8 cellular contexts compared by ENCODE assay signal in the genomic region with DNA sequence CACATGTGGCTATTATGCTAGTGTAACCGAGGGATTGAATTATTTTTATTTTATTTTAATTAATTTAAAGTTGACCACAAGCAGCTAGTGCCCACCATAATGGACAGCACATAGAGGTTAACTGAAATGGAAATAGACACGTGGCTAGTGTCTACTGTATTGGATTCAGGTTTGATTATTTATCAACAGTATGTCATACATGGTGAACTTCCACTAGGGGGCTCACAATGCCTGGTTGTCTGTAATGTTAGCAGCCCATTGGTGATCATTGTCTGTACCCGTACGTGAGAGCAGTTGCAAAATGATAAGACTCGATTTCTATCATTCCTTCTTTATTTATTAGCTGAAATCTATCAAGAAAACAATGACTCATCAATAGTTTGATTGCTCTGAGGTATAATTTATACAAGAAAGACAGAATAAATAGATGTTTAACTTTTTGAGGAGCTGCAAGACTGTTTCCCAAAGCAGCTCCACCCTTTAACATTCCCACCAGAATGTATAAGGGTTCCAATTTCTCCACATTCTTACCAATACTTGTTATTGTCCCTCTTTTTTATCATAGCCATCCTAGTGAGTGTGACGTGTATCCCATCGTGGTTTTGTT.
DNase-seq lines count a peak whose midpoint lies in the region; ATAC-seq and TF ChIP-seq lines count a peak whose summit lies in the region.

No MANE protein-coding gene starts in this region.

- H3K9me3 ChIP-seq in naive thymus-derived CD4-positive, alpha-beta T cell (ENCODE audit: control insufficient read depth in 2 of 3, low read length in 3 of 3), result no peaks in the 10 kb centered on the region

- DNase-seq in Caki2 (ENCODE audit: low read depth) (peak; percentile 16), GM19240 (ENCODE audit: insufficient read length, low spot score) (peak; percentile 65), NCI-H510A treated with DMSO at 0.1 percent for 48 hours (lab: John Stamatoyannopoulos, UW) (peak; percentile 93), type B pancreatic cell (ENCODE audit: extremely low spot score, unreplicated experiment) (no peak)
- DNase-seq in activated CD4-positive, alpha-beta T cell treated with anti-CD3 and anti-CD28 coated beads, Interleukin-2, amount 10 ng/mL, durations not matched to agents 24 days and 14 days, result peak; percentile 83
- DNase-seq in naive thymus-derived CD4-positive, alpha-beta T cell, result peak in 7 of 9 donors; percentile 22 to 64 (median 51)

- peaks cover 0 to 3% of the 10 kb centered on the region in 2 donors for H3K4me1 ChIP-seq in naive thymus-derived CD4-positive, alpha-beta T cell (ENCODE audit: control insufficient read depth in 2 of 2, insufficient read depth in 2 of 2, low read length in 2 of 2)

- intact Hi-C loops in activated CD4-positive, alpha-beta T cell treated with anti-CD3 and anti-CD28 coated beads, Interleukin-2, amount 10 ng/mL, durations not matched to agents 24 days and 14 days (cut with micrococcal nuclease), result loop anchor here (1.0 to 5.0 kb wide), 3 partner anchors 503 to 866 kb away; partner anchors contain the start of gene DLX2
- intact Hi-C loops in naive thymus-derived CD4-positive, alpha-beta T cell (cut with micrococcal nuclease), result loop anchor here (1.0 to 5.0 kb wide), 9 partner anchors 25 to 1111 kb away; partner anchors contain the start of genes DCAF17 (in 1 of the 2) and DLX2 (in 1 of the 2)

- TF ChIP-seq CTCF in type B pancreatic cell (conservative IDR thresholded peaks at IDR 0.05), result peak; percentile 90

- no peak overlapping the region for H3K4me3 Mint-ChIP-seq in activated CD4-positive, alpha-beta T cell treated with anti-CD3 and anti-CD28 coated beads, Interleukin-2, amount 10 ng/mL, durations not matched to agents 24 days and 14 days
- H3K4me3 Mint-ChIP-seq in naive thymus-derived CD4-positive, alpha-beta T cell, result no peak overlapping the region
- H3K4me3 Mint-ChIP-seq in type B pancreatic cell, result no peak overlapping the region

- no peaks in the 10 kb centered on the region for H3K27me3 ChIP-seq in naive thymus-derived CD4-positive, alpha-beta T cell (ENCODE audit: control insufficient read depth in 2 of 2, insufficient read depth in 2 of 2, low read length in 2 of 2)

- POLR2A ChIA-PET in naive thymus-derived CD4-positive, alpha-beta T cell (lab: Charles Lee), result no interaction called here

- H3K9me3 Mint-ChIP-seq in activated CD4-positive, alpha-beta T cell treated with anti-CD3 and anti-CD28 coated beads, Interleukin-2, amount 10 ng/mL, durations not matched to agents 24 days and 14 days, result no peaks in the 10 kb centered on the region
- H3K9me3 Mint-ChIP-seq in naive thymus-derived CD4-positive, alpha-beta T cell, result no peaks in the 10 kb centered on the region
- no peaks in the 10 kb centered on the region for H3K9me3 Mint-ChIP-seq in type B pancreatic cell

- H3K27ac Mint-ChIP-seq in activated CD4-positive, alpha-beta T cell treated with anti-CD3 and anti-CD28 coated beads, Interleukin-2, amount 10 ng/mL, durations not matched to agents 24 days and 14 days, result no peak overlapping the region
- no peak overlapping the region for H3K27ac Mint-ChIP-seq in naive thymus-derived CD4-positive, alpha-beta T cell
- no peak overlapping the region for H3K27ac Mint-ChIP-seq in type B pancreatic cell

- no peak overlapping the region for H3K4me3 ChIP-seq in naive thymus-derived CD4-positive, alpha-beta T cell (ENCODE audit: low read length)

- H3K36me3 Mint-ChIP-seq in activated CD4-positive, alpha-beta T cell treated with anti-CD3 and anti-CD28 coated beads, Interleukin-2, amount 10 ng/mL, durations not matched to agents 24 days and 14 days (ENCODE audit: low read depth), result no peaks in the 10 kb centered on the region
- H3K36me3 Mint-ChIP-seq in naive thymus-derived CD4-positive, alpha-beta T cell, result no peaks in the 10 kb centered on the region
- no peaks in the 10 kb centered on the region for H3K36me3 Mint-ChIP-seq in type B pancreatic cell

- no peaks in the 10 kb centered on the region for H3K36me3 ChIP-seq in naive thymus-derived CD4-positive, alpha-beta T cell (ENCODE audit: control insufficient read depth in 2 of 3, insufficient read depth in 3 of 3, low read length in 3 of 3)

- H3K4me1 Mint-ChIP-seq in activated CD4-positive, alpha-beta T cell treated with anti-CD3 and anti-CD28 coated beads, Interleukin-2, amount 10 ng/mL, durations not matched to agents 24 days and 14 days, result peaks cover 2% of the 10 kb centered on the region
- H3K4me1 Mint-ChIP-seq in naive thymus-derived CD4-positive, alpha-beta T cell, result peaks cover 0 to 6% (median 0%) of the 10 kb centered on the region in 7 donors
- no peaks in the 10 kb centered on the region for H3K4me1 Mint-ChIP-seq in type B pancreatic cell (ENCODE audit: unreplicated experiment)

- in situ Hi-C loops in Caki2 (cut with HindIII; ENCODE audit: low pct_unique_long_range_greater_than_20kb, low sequenced_read_pairs), result no loop called here

- CTCF ChIA-PET in naive thymus-derived CD4-positive, alpha-beta T cell (lab: Charles Lee), result interaction anchor here (0.7 to 1.4 kb wide), 5 partner anchors 10 to 1113 kb away, joined by 3 to 4 read pairs (median 3); no protein-coding TSS in a partner anchor

- ATAC-seq in HG03432 (IDR thresholded peaks at IDR 0.05; ENCODE audit: unreplicated experiment), result peak; percentile 85
- ATAC-seq in esophagus mucosa, result peak; percentile 83
- ATAC-seq in naive thymus-derived CD4-positive, alpha-beta T cell, result peak; percentile 94

- peaks cover 14% of the 10 kb centered on the region for H3K27me3 Mint-ChIP-seq in activated CD4-positive, alpha-beta T cell treated with anti-CD3 and anti-CD28 coated beads, Interleukin-2, amount 10 ng/mL, durations not matched to agents 24 days and 14 days
- peaks cover 0 to 25% (median 4%) of the 10 kb centered on the region in 5 donors for H3K27me3 Mint-ChIP-seq in naive thymus-derived CD4-positive, alpha-beta T cell
- H3K27me3 Mint-ChIP-seq in type B pancreatic cell, result peaks cover 35% of the 10 kb centered on the region

- no peak overlapping the region for H3K27ac ChIP-seq in naive thymus-derived CD4-positive, alpha-beta T cell (ENCODE audit: low read depth, low read length)
